ENCODE assay signal across 17 cellular contexts in genomic region chr4:177194906-177195305, GRCh38.
DNase-seq lines count a peak whose midpoint lies in the region; ATAC-seq and TF ChIP-seq lines count a peak whose summit lies in the region.
"Had no signal": no experiment of that assay in that cellular context is flagged by ENCODE, and none has a peak within 500 bp of the region (broad histone marks: within the 10 kb centered on the region; RNA-seq: fewer than 3 reads in every experiment).

No MANE protein-coding gene starts in this region.

- intact Hi-C loops in MCF 10A (cut with micrococcal nuclease): no loop called here
- intact Hi-C loops in breast epithelium (cut with DNase I; ENCODE audit: low total_unique reads): no loop called here
- intact Hi-C loops in PC-3 (cut with micrococcal nuclease): no loop called here

- POLR2A ChIA-PET in MCF 10A (lab: Yijun Ruan, JAX): no interaction called here
- POLR2A ChIA-PET in PC-3 (lab: Charles Lee; ENCODE audit: unreplicated experiment): no interaction called here

- peak overlapping the region; percentile 59 for H3K4me2 ChIP-seq in PC-3 (ENCODE audit: low read length)

- DNase-seq in MCF 10A (ENCODE audit: unreplicated experiment): peak; percentile 53
- DNase-seq in breast epithelium (ENCODE audit: low spot score in 2 of 2): no peak
- DNase-seq in PC-3: peak; percentile 43
- DNase-seq in glomerular visceral epithelial cell (ENCODE audit: extremely low spot score): peak; percentile 12
- no peak for DNase-seq in NCI-H2081 (lab: John Stamatoyannopoulos, UW)
- DNase-seq in immature natural killer cell: no peak
- DNase-seq: Calu3, DMS79 treated with DMSO at 0.1 percent for 48 hours, GDM1, NCI-H1092, NCI-H1694, NCI-H446, SHP77 had no signal

- BruUV-seq in MCF 10A (replicated peaks; lab: Mats Ljungman, UMichigan) (no TSS peak), PC-3 (replicated peaks; lab: Mats Ljungman, UMichigan) (no TSS peak)

- H3K27me3 ChIP-seq in breast epithelium (no peaks in the 10 kb centered on the region), PC-3 (ENCODE audit: low read length) (no peaks in the 10 kb centered on the region)

- H3K36me3 Mint-ChIP-seq in MCF 10A (ENCODE audit: insufficient read depth, unreplicated experiment) (no peaks in the 10 kb centered on the region), immature natural killer cell (no peaks in the 10 kb centered on the region)
- H3K36me3 Mint-ChIP-seq: IgD-negative memory B cell had no signal

- H3K9me3 ChIP-seq in breast epithelium (peaks cover 5 to 13% of the 10 kb centered on the region in 2 donors), PC-3 (ENCODE audit: low read length) (peaks cover 9% of the 10 kb centered on the region; the same call in 1 of the 2 replicates)

- H3K36me3 ChIP-seq in breast epithelium (no peaks in the 10 kb centered on the region), PC-3 (ENCODE audit: low read depth, low read length) (no peaks in the 10 kb centered on the region)

- CTCF ChIA-PET in MCF 10A (lab: Yijun Ruan, JAX): interaction anchor here (0.5 to 0.9 kb wide), 3 partner anchors 12 to 163 kb away, joined by 3 read pairs; no protein-coding TSS in a partner anchor
- CTCF ChIA-PET in PC-3 (lab: Charles Lee): no interaction called here

- no peaks in the 10 kb centered on the region for H3F3A ChIP-seq in PC-3 (ENCODE audit: low read length, unreplicated experiment)

- H3K4me1 Mint-ChIP-seq in MCF 10A (ENCODE audit: insufficient read depth, unreplicated experiment): no peaks in the 10 kb centered on the region
- no peaks in the 10 kb centered on the region for H3K4me1 Mint-ChIP-seq in immature natural killer cell

- H3K27me3 Mint-ChIP-seq in MCF 10A (ENCODE audit: insufficient read depth, unreplicated experiment) (no peaks in the 10 kb centered on the region), immature natural killer cell (ENCODE audit: low read depth in 3 of 3) (peaks cover 1 to 5% (median 2%) of the 10 kb centered on the region in 3 donors)
- H3K27me3 Mint-ChIP-seq: IgD-negative memory B cell had no signal

- peak overlapping the region; percentile 84 for H2AFZ ChIP-seq in PC-3 (ENCODE audit: low read length)

- TF ChIP-seq POLR2A in breast epithelium (IDR thresholded peaks at IDR 0.05): no peak

- no peak overlapping the region for H3K9ac ChIP-seq in PC-3 (ENCODE audit: low read length)

- no peak overlapping the region for H3K4me3 Mint-ChIP-seq in MCF 10A (ENCODE audit: unreplicated experiment)
- no peak overlapping the region for H3K4me3 Mint-ChIP-seq in immature natural killer cell
- H3K4me3 Mint-ChIP-seq: IgD-negative memory B cell had no signal

- no peaks in the 10 kb centered on the region for H3K9me2 ChIP-seq in PC-3 (replicated peaks; ENCODE audit: low read length)

- H3K9me3 Mint-ChIP-seq in MCF 10A (ENCODE audit: unreplicated experiment) (peaks cover 8% of the 10 kb centered on the region), immature natural killer cell (peaks cover 2 to 7% (median 5%) of the 10 kb centered on the region in 6 donors)

- no peak overlapping the region for H3K27ac Mint-ChIP-seq in MCF 10A (ENCODE audit: low read depth, unreplicated experiment)
- no peak overlapping the region for H3K27ac Mint-ChIP-seq in immature natural killer cell
- H3K27ac Mint-ChIP-seq: IgD-negative memory B cell had no signal

- H4K20me1 ChIP-seq in PC-3 (ENCODE audit: low read length): no peaks in the 10 kb centered on the region

- no peaks in the 10 kb centered on the region for H3K4me1 ChIP-seq in breast epithelium
- H3K4me1 ChIP-seq in PC-3 (ENCODE audit: insufficient read depth, low read length): no peaks in the 10 kb centered on the region

- no peaks in the 10 kb centered on the region for H3K79me2 ChIP-seq in PC-3 (ENCODE audit: low read length)

- TF ChIP-seq CTCF in MCF 10A (IDR thresholded peaks at IDR 0.05; ENCODE audit: unreplicated experiment): no peak
- TF ChIP-seq CTCF in breast epithelium (IDR thresholded peaks at IDR 0.05): no peak
- TF ChIP-seq CTCF in PC-3 (conservative IDR thresholded peaks at IDR 0.05; ENCODE audit: low read depth, low read length): no peak

- ATAC-seq in PC-3: peak; percentile 48
- ATAC-seq in HG02571 (IDR thresholded peaks at IDR 0.05; ENCODE audit: unreplicated experiment): no peak
- no peak for ATAC-seq in HG03108 (IDR thresholded peaks at IDR 0.05; ENCODE audit: unreplicated experiment)
- ATAC-seq: Panc1 had no signal

- H3K27ac ChIP-seq in breast epithelium (no peak overlapping the region), PC-3 (ENCODE audit: low read length) (no peak overlapping the region)

- H3K4me3 ChIP-seq in breast epithelium: no peak overlapping the region
- H3K4me3 ChIP-seq in PC-3 (ENCODE audit: low read length): peak overlapping the region; percentile 49

Comparison
In these comparisons a context has a peak if more than half of its experiments do, and no peak if none do; other contexts are left out.
1. DNase-seq: peak in MCF 10A (single experiment), PC-3 (single experiment) and glomerular visceral epithelial cell (single experiment); none in breast epithelium (0 of 2), NCI-H2081 (0 of 2) and immature natural killer cell (0 of 3).